In the genomic region with DNA sequence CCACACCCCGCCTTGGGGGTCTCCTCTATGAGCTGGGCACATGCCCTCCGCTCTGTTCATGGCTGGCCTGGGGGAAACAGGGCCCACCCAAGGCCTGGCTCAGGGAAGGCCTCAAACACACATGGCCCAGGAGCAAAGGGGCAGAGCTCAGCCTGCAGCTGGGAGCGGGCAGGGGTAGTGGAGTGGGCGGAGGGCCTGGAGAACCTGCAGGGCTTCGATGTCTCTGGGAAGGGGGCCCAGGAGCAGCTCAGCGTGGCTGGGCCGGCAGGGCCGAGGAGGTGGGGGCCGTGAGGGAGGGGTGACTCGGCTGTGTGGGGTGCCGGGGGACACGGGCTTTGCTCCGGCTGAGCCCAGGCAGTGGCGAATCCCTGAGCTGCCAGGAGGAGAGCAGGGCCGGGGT, we compare ENCODE assay signal across 7 cellular contexts. TPM values are rescaled to one million over a fixed set of nuclear protein-coding genes. Genes with fewer than 3 reads are reported as not detected.
DNase-seq lines count a peak whose midpoint lies in the region; ATAC-seq, FAIRE-seq and TF ChIP-seq lines count a peak whose summit lies in the region.
"Not testable (repeated sequence)": the region's sequence is repeated elsewhere in the genome, so short reads cannot be mapped to it uniquely, and the experiment has no call there.

No MANE protein-coding gene starts in this region.

- H3K9me2 ChIP-seq in MM.1S (replicated peaks; ENCODE audit: insufficient read depth, low read length); OCI-LY7 (ENCODE audit: insufficient read depth, low read length): not testable (repeated sequence)

- peak; percentile 30 for FAIRE-seq in GM12892 (lab: Jason Lieb, UNC)

- H3K79me2 ChIP-seq in MM.1S (ENCODE audit: low read length) (peaks cover 46% of the 10 kb centered on the region), OCI-LY7 (ENCODE audit: insufficient read depth, low read depth, low read length) (peaks cover 29% of the 10 kb centered on the region; the same call in 1 of the 2 replicates)

- TF ChIP-seq CTCF in MM.1S (IDR thresholded peaks at IDR 0.05; ENCODE audit: low read length); OCI-LY7 (conservative IDR thresholded peaks at IDR 0.05; ENCODE audit: low read length); upper lobe of right lung (IDR thresholded peaks at IDR 0.05): not testable (repeated sequence)

- BruUV-seq in OCI-LY7 (replicated peaks; lab: Mats Ljungman, UMichigan): not testable (repeated sequence)

- H3K27ac ChIP-seq in MM.1S (ENCODE audit: low read length) (peak overlapping the region; percentile 53; the same call in 1 of the 2 replicates), OCI-LY7 (ENCODE audit: low read depth, low read length, poor library complexity, severe bottlenecking) (peak overlapping the region; percentile 88)
- not testable (repeated sequence) for H3K27ac ChIP-seq in upper lobe of right lung

- H3K27me3 ChIP-seq in MM.1S (replicated peaks; ENCODE audit: insufficient read depth, low read length); upper lobe of right lung: not testable (repeated sequence)

- DNase-seq in GM12892 (ENCODE audit: insufficient read length); MM.1S: not testable (repeated sequence)
- peak; percentile 17 for DNase-seq in OCI-LY7 (ENCODE audit: low spot score)
- DNase-seq in islet precursor cell: peak; percentile 7
- DNase-seq in sciatic nerve (ENCODE audit: low spot score): peak; percentile 22
- peak; percentile 51 for DNase-seq in upper lobe of right lung

- H3F3A ChIP-seq in MM.1S (ENCODE audit: insufficient read depth, low read length): not testable (repeated sequence)

- H3K9ac ChIP-seq in MM.1S (ENCODE audit: low read length): not testable (repeated sequence)

- H3K9me3 Mint-ChIP-seq in activated T-helper 17 cell treated with anti-CD3 and anti-CD28 coated beads, Interleukin-2, amount 50 U/mL, for 72 hours: not testable (repeated sequence)

- H3K4me1 Mint-ChIP-seq in activated T-helper 17 cell treated with anti-CD3 and anti-CD28 coated beads, Interleukin-2, amount 50 U/mL, for 72 hours: not testable (repeated sequence)

- H2AFZ ChIP-seq in MM.1S (ENCODE audit: low read length); OCI-LY7 (ENCODE audit: low read length): not testable (repeated sequence)

- not testable (repeated sequence) for ATAC-seq in activated T-helper 17 cell treated with anti-CD3 and anti-CD28 coated beads, Interleukin-2, amount 50 U/mL, for 72 hours (replicated peaks); sciatic nerve; upper lobe of right lung

- not testable (repeated sequence) for H3K4me3 ChIP-seq in MM.1S (ENCODE audit: low read length); OCI-LY7 (ENCODE audit: low read depth, low read length, poor library complexity, severe bottlenecking); upper lobe of right lung

- H3K4me1 ChIP-seq in MM.1S (ENCODE audit: low read length) (peaks cover 49% of the 10 kb centered on the region), OCI-LY7 (ENCODE audit: insufficient read depth, low read length, poor library complexity, severe bottlenecking) (peaks cover 89% of the 10 kb centered on the region)
- not testable (repeated sequence) for H3K4me1 ChIP-seq in upper lobe of right lung

- H3K27me3 Mint-ChIP-seq in activated T-helper 17 cell treated with anti-CD3 and anti-CD28 coated beads, Interleukin-2, amount 50 U/mL, for 72 hours: peaks cover 20% of the 10 kb centered on the region

- POLR2A ChIA-PET in OCI-LY7 (lab: Charles Lee): not testable (repeated sequence)

- H4K20me1 ChIP-seq in MM.1S (ENCODE audit: insufficient read depth, low read length); OCI-LY7 (ENCODE audit: insufficient read depth, low read length): not testable (repeated sequence)

- peak overlapping the region; percentile 44 for H3K27ac Mint-ChIP-seq in activated T-helper 17 cell treated with anti-CD3 and anti-CD28 coated beads, Interleukin-2, amount 50 U/mL, for 72 hours

- not testable (repeated sequence) for H3K36me3 ChIP-seq in MM.1S (replicated peaks; ENCODE audit: insufficient read depth, low read length); OCI-LY7 (ENCODE audit: insufficient read depth, low read length); upper lobe of right lung

- H3K4me3 Mint-ChIP-seq in activated T-helper 17 cell treated with anti-CD3 and anti-CD28 coated beads, Interleukin-2, amount 50 U/mL, for 72 hours: not testable (repeated sequence)

- not testable (repeated sequence) for H3K9me3 ChIP-seq in MM.1S (replicated peaks; ENCODE audit: insufficient read depth, low read length); OCI-LY7 (ENCODE audit: low read length); upper lobe of right lung

- CTCF ChIA-PET in OCI-LY7 (lab: Charles Lee; ENCODE audit: unreplicated experiment): not testable (repeated sequence)

- not testable (repeated sequence) for TF ChIP-seq POLR2A in GM12892 (IDR thresholded peaks at IDR 0.05; ENCODE audit: low read depth, low read length)

- not testable (repeated sequence) for H3K4me2 ChIP-seq in MM.1S (ENCODE audit: low read depth, low read length)
- H3K4me2 ChIP-seq in OCI-LY7 (ENCODE audit: low read length): 0 out of 2 replicates have a peak overlapping the region, but pooled peaks have one; percentile 16

- intact Hi-C loops in OCI-LY7 (cut with micrococcal nuclease; ENCODE audit: unreplicated experiment); sciatic nerve (cut with DNase I); upper lobe of right lung (cut with DNase I): not testable (repeated sequence)

- H3K36me3 Mint-ChIP-seq in activated T-helper 17 cell treated with anti-CD3 and anti-CD28 coated beads, Interleukin-2, amount 50 U/mL, for 72 hours (ENCODE audit: low read depth): not testable (repeated sequence)

RNA-seq across cellular contexts. Expression of gene TMEM121, which starts 47.5 kb away (rescaled TPM):
- polyA plus RNA-seq in GM12892 (2012; ENCODE audit: missing spikeins): not detected
- 0.25 and 0.70 TPM in 2 replicates for total RNA-seq in OCI-LY7 (2014; rRNA removed; shearing (Covaris generic))
- total RNA-seq in OCI-LY7 (2022): 0.21 and 0.31 TPM in 2 replicates
- 10 to 100 TPM in 1 of 2 donors, 1 to 10 TPM in 1; 2.5 to 12.3 TPM for total RNA-seq in activated T-helper 17 cell treated with anti-CD3 and anti-CD28 coated beads, Interleukin-2, amount 50 U/mL, for 72 hours
- 8.7 TPM for total RNA-seq in sciatic nerve
- total RNA-seq in upper lobe of right lung: 1.5 TPM
